ENCODE assay signal across 1 cellular context in the genomic region with DNA sequence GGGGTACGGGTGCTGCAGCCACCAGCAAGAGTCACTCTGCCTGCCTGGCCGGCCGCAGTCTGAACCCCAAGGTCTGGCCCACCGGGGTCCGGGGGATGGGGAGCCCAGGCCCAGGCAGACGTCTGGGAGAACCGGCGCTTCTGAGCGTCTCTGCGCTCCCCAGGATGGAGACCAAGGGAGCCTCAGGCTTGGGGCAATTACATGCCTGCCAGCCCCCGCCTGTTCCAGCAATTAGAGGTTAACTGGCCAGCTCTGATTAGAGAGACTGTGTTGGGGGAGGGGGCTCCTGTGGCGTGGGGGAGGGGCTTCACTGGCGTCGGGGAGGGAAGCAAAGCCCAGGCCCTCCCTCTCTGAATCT.
TF ChIP-seq lines count a peak whose summit lies in the region.

No MANE protein-coding gene starts in this region.

TF ChIP-seq in GM23338, 12 proteins besides CTCF, POLR2A, EP300 and RAD21 (continued from another document):
- TF ChIP-seq, protein P1, sequence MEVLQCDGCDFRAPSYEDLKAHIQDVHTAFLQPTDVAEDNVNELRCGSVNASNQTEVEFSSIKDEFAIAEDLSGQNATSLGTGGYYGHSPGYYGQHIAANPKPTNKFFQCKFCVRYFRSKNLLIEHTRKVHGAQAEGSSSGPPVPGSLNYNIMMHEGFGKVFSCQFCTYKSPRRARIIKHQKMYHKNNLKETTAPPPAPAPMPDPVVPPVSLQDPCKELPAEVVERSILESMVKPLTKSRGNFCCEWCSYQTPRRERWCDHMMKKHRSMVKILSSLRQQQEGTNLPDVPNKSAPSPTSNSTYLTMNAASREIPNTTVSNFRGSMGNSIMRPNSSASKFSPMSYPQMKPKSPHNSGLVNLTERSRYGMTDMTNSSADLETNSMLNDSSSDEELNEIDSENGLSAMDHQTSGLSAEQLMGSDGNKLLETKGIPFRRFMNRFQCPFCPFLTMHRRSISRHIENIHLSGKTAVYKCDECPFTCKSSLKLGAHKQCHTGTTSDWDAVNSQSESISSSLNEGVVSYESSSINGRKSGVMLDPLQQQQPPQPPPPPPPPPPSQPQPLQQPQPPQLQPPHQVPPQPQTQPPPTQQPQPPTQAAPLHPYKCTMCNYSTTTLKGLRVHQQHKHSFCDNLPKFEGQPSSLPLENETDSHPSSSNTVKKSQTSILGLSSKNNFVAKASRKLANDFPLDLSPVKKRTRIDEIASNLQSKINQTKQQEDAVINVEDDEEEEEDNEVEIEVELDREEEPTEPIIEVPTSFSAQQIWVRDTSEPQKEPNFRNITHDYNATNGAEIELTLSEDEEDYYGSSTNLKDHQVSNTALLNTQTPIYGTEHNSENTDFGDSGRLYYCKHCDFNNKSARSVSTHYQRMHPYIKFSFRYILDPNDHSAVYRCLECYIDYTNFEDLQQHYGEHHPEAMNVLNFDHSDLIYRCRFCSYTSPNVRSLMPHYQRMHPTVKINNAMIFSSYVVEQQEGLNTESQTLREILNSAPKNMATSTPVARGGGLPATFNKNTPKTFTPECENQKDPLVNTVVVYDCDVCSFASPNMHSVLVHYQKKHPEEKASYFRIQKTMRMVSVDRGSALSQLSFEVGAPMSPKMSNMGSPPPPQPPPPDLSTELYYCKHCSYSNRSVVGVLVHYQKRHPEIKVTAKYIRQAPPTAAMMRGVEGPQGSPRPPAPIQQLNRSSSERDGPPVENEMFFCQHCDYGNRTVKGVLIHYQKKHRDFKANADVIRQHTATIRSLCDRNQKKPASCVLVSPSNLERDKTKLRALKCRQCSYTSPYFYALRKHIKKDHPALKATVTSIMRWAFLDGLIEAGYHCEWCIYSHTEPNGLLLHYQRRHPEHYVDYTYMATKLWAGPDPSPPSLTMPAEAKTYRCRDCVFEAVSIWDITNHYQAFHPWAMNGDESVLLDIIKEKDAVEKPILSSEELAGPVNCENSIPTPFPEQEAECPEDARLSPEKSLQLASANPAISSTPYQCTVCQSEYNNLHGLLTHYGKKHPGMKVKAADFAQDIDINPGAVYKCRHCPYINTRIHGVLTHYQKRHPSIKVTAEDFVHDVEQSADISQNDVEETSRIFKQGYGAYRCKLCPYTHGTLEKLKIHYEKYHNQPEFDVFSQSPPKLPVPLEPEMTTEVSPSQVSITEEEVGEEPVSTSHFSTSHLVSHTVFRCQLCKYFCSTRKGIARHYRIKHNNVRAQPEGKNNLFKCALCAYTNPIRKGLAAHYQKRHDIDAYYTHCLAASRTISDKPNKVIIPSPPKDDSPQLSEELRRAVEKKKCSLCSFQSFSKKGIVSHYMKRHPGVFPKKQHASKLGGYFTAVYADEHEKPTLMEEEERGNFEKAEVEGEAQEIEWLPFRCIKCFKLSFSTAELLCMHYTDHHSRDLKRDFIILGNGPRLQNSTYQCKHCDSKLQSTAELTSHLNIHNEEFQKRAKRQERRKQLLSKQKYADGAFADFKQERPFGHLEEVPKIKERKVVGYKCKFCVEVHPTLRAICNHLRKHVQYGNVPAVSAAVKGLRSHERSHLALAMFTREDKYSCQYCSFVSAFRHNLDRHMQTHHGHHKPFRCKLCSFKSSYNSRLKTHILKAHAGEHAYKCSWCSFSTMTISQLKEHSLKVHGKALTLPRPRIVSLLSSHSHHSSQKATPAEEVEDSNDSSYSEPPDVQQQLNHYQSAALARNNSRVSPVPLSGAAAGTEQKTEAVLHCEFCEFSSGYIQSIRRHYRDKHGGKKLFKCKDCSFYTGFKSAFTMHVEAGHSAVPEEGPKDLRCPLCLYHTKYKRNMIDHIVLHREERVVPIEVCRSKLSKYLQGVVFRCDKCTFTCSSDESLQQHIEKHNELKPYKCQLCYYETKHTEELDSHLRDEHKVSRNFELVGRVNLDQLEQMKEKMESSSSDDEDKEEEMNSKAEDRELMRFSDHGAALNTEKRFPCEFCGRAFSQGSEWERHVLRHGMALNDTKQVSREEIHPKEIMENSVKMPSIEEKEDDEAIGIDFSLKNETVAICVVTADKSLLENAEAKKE (CRISPR knock-in tag; IDR thresholded peaks at IDR 0.05): no peak
- TF ChIP-seq CREB1 (CRISPR knock-in tag; IDR thresholded peaks at IDR 0.05; ENCODE audit: low read depth) (no peak), JUNB (IDR thresholded peaks at IDR 0.05; ENCODE audit: unreplicated experiment) (no peak), EZH2 (IDR thresholded peaks at IDR 0.05; ENCODE audit: low read depth, unreplicated experiment) (no peak), ZNF114 (CRISPR knock-in tag; IDR thresholded peaks at IDR 0.05) (no peak), STAT1 (IDR thresholded peaks at IDR 0.05; ENCODE audit: unreplicated experiment) (no peak)
- TF ChIP-seq, protein P2, sequence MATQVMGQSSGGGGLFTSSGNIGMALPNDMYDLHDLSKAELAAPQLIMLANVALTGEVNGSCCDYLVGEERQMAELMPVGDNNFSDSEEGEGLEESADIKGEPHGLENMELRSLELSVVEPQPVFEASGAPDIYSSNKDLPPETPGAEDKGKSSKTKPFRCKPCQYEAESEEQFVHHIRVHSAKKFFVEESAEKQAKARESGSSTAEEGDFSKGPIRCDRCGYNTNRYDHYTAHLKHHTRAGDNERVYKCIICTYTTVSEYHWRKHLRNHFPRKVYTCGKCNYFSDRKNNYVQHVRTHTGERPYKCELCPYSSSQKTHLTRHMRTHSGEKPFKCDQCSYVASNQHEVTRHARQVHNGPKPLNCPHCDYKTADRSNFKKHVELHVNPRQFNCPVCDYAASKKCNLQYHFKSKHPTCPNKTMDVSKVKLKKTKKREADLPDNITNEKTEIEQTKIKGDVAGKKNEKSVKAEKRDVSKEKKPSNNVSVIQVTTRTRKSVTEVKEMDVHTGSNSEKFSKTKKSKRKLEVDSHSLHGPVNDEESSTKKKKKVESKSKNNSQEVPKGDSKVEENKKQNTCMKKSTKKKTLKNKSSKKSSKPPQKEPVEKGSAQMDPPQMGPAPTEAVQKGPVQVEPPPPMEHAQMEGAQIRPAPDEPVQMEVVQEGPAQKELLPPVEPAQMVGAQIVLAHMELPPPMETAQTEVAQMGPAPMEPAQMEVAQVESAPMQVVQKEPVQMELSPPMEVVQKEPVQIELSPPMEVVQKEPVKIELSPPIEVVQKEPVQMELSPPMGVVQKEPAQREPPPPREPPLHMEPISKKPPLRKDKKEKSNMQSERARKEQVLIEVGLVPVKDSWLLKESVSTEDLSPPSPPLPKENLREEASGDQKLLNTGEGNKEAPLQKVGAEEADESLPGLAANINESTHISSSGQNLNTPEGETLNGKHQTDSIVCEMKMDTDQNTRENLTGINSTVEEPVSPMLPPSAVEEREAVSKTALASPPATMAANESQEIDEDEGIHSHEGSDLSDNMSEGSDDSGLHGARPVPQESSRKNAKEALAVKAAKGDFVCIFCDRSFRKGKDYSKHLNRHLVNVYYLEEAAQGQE (IDR thresholded peaks at IDR 0.05; ENCODE audit: unreplicated experiment): no peak
- TF ChIP-seq, protein P3, sequence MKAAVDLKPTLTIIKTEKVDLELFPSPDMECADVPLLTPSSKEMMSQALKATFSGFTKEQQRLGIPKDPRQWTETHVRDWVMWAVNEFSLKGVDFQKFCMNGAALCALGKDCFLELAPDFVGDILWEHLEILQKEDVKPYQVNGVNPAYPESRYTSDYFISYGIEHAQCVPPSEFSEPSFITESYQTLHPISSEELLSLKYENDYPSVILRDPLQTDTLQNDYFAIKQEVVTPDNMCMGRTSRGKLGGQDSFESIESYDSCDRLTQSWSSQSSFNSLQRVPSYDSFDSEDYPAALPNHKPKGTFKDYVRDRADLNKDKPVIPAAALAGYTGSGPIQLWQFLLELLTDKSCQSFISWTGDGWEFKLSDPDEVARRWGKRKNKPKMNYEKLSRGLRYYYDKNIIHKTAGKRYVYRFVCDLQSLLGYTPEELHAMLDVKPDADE (IDR thresholded peaks at IDR 0.05): no peak
TF ChIP-seq in GM23338: peak in this region for 0.
